Comparison of ENCODE assay signal across 27 cellular contexts in the genomic region with DNA sequence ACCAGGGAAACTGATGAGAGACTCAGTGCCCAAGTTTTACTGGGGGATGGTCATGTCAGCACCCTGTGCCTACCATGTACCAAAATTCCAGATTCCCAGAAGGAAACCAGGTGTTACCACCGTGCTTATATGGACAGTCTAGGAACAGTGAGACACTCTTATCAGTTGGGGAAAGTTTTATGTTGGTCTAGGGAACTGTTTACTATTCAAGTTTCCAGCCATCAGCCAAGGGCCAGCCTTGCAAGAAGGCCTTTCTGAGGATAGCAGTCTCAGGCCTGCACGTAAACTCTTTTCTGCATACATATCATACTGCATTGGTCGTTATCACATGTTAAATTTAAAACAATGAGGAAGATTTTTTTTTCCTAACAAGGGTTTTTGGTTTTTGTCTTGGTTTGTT. TPM values are rescaled to one million over a fixed set of nuclear protein-coding genes. Genes with fewer than 3 reads are reported as not detected.
"Had no signal": no experiment of that assay in that cellular context is flagged by ENCODE, and none has a peak within 500 bp of the region (broad histone marks: within the 10 kb centered on the region; RNA-seq: fewer than 3 reads in every experiment).

No MANE protein-coding gene starts in this region.

- H3K27ac ChIP-seq: coronary artery, dorsolateral prefrontal cortex, esophagus muscularis mucosa, foreskin keratinocyte, gastroesophageal sphincter, heart right ventricle, left lung, lower lobe of right lung had no signal

- H3K27me3 ChIP-seq: dorsolateral prefrontal cortex, esophagus muscularis mucosa, gastroesophageal sphincter, heart right ventricle, left lung had no signal

- FAIRE-seq: colon, endothelial cell of umbilical vein, frontal cortex, islet of Langerhans, keratinocyte had no signal

- H3K36me3 ChIP-seq: esophagus muscularis mucosa, gastroesophageal sphincter, heart right ventricle, left lung, lower lobe of right lung had no signal

- H3K4me3 Mint-ChIP-seq: mesothelial cell of epicardium, naive B cell had no signal

- H3K9me3 ChIP-seq: esophagus muscularis mucosa, gastroesophageal sphincter, heart right ventricle, left lung, lower lobe of right lung, mucosa of descending colon had no signal

- ATAC-seq: foreskin keratinocyte, gastroesophageal sphincter, heart right ventricle, left cardiac atrium, left lung, left ventricle myocardium superior, lower lobe of right lung, mucosa of descending colon had no signal

- H3K4me1 ChIP-seq: foreskin keratinocyte, heart right ventricle, left lung, lower lobe of right lung had no signal

- H3K27ac Mint-ChIP-seq: mesothelial cell of epicardium, naive B cell had no signal

- H3K4me1 Mint-ChIP-seq: mesothelial cell of epicardium, naive B cell had no signal

- H3K9me3 Mint-ChIP-seq: mesothelial cell of epicardium, naive B cell had no signal

- DNase-seq: dermis blood vessel endothelial cell; dorsolateral prefrontal cortex; effector CD4-positive, alpha-beta T cell; effector memory CD4-positive, alpha-beta T cell; foreskin keratinocyte; glutamatergic neuron; heart right ventricle; hippocampal formation; left cardiac atrium; left lung; left ventricle myocardium superior; lower lobe of right lung; mesenchymal stem cell; mucosa of descending colon; naive B cell had no signal

- H3K36me3 Mint-ChIP-seq: mesothelial cell of epicardium, naive B cell had no signal

- H3K4me3 ChIP-seq: coronary artery, dorsolateral prefrontal cortex, esophagus muscularis mucosa, gastroesophageal sphincter, heart right ventricle, left lung, lower lobe of right lung, mucosa of descending colon had no signal

RNA-seq across cellular contexts. Expression of a gene that starts 12.6 kb away (rescaled TPM):
- total RNA-seq: dermis blood vessel endothelial cell, endothelial cell of umbilical vein, epithelial cell of proximal tubule, foreskin keratinocyte, left ventricle myocardium superior, lower lobe of right lung, lung microvascular endothelial cell, mesenteric fat pad, mucosa of descending colon had no signal
